8 cellular contexts compared by ENCODE assay signal in genomic region chr12:68932701-68933563, GRCh38. TPM values are rescaled to one million over a fixed set of nuclear protein-coding genes. Genes with fewer than 3 reads are reported as not detected.
A peak's percentile ranks its signal among the peaks of the same experiment; 100 is the strongest.
DNase-seq lines count a peak whose midpoint lies in the region; ATAC-seq and TF ChIP-seq lines count a peak whose summit lies in the region.

Gene CPM (minus strand): TSS chr12:68933171. CDS start chr12:68932837, 334 bp downstream.

- peak within 1 kb of the TSS; percentile 56 for H3K4me2 ChIP-seq in Karpas-422 (ENCODE audit: low read depth, low read length, poor library complexity, severe bottlenecking)

- no peaks in the 10 kb centered on the region for H4K20me1 ChIP-seq in Karpas-422 (ENCODE audit: insufficient read depth, low read depth, low read length)

- H3K27ac ChIP-seq in Karpas-422 (ENCODE audit: low read length) (no peak within 1 kb of the TSS), gastrocnemius medialis (peak within 1 kb of the TSS in 3 of 4 donors; percentile 65 to 72 (median 66))

- no peaks in the 10 kb centered on the region for H3K79me2 ChIP-seq in Karpas-422 (ENCODE audit: low read length)

- TF ChIP-seq POLR2A in gastrocnemius medialis (IDR thresholded peaks at IDR 0.05), result peak; percentile 67 to 88

- H3K9me3 ChIP-seq in Karpas-422 (ENCODE audit: low read length) (no peaks in the 10 kb centered on the region), iPS-15b (ENCODE audit: control insufficient read depth, insufficient read depth, low read length) (no peaks in the 10 kb centered on the region), gastrocnemius medialis (no peaks in the 10 kb centered on the region)

- no peak for TF ChIP-seq CTCF in gastrocnemius medialis (IDR thresholded peaks at IDR 0.05 in 4 of 5, conservative IDR thresholded peaks at IDR 0.05 in 1 of 5)

- no peaks in the 10 kb centered on the region for H3K36me3 ChIP-seq in Karpas-422 (ENCODE audit: insufficient read depth, low read length)
- H3K36me3 ChIP-seq in iPS-15b (ENCODE audit: control insufficient read depth, insufficient read depth, low read length), result no peaks in the 10 kb centered on the region
- no peaks in the 10 kb centered on the region for H3K36me3 ChIP-seq in gastrocnemius medialis

- peak; percentile 66 for DNase-seq in EL
- no peak for DNase-seq in Karpas-422
- DNase-seq in T1000 (lab: John Stamatoyannopoulos, UW), result peak; percentile 100
- peak; percentile 85 for DNase-seq in astrocyte of the hippocampus (ENCODE audit: low read depth, low spot score)
- peak; percentile 24 to 38 for DNase-seq in gastrocnemius medialis
- no peak for DNase-seq in NCI-H446 treated with DMSO at 0.1 percent for 48 hours (lab: John Stamatoyannopoulos, UW)

- no peak within 1 kb of the TSS for H2AFZ ChIP-seq in Karpas-422 (ENCODE audit: low read length)

- intact Hi-C loops in gastrocnemius medialis (cut with DNase I; ENCODE audit: low total_unique reads), result no loop called here

- H3K9me2 ChIP-seq in Karpas-422 (replicated peaks; ENCODE audit: insufficient read depth, low read length), result no peaks in the 10 kb centered on the region

- in situ Hi-C loops in gastrocnemius medialis (cut with MboI; ENCODE audit: low sequenced_read_pairs in 4 of 4), result no loop called here

- H3K9ac ChIP-seq in Karpas-422 (ENCODE audit: low read length) (no peak within 1 kb of the TSS), iPS-15b (ENCODE audit: low read depth, low read length) (no peak within 1 kb of the TSS)

- no peaks in the 10 kb centered on the region for H3K27me3 ChIP-seq in Karpas-422 (ENCODE audit: low read length)
- peaks cover 43% of the 10 kb centered on the region for H3K27me3 ChIP-seq in iPS-15b (ENCODE audit: control insufficient read depth, insufficient read depth, low read length)
- peaks cover 0 to 10% (median 0%) of the 10 kb centered on the region in 3 donors for H3K27me3 ChIP-seq in gastrocnemius medialis

- peaks cover 10% of the 10 kb centered on the region for H3K4me1 ChIP-seq in Karpas-422 (ENCODE audit: low read length)
- peaks cover 3% of the 10 kb centered on the region for H3K4me1 ChIP-seq in iPS-15b (ENCODE audit: control insufficient read depth, insufficient read depth, low read length)
- peaks cover 3% of the 10 kb centered on the region in 2 donors for H3K4me1 ChIP-seq in gastrocnemius medialis

- H3K4me3 ChIP-seq in Karpas-422 (ENCODE audit: low read length), result peak within 1 kb of the TSS; percentile 29; the same call in 1 of the 2 replicates
- peak within 1 kb of the TSS; percentile 80 for H3K4me3 ChIP-seq in iPS-15b (ENCODE audit: low read depth, low read length)
- H3K4me3 ChIP-seq in gastrocnemius medialis, result peak within 1 kb of the TSS; percentile 59 to 70 (median 64)

- ATAC-seq in GM21619 (IDR thresholded peaks at IDR 0.05; ENCODE audit: unreplicated experiment), result peak; percentile 97
- ATAC-seq in gastrocnemius medialis, result peak; percentile 77 to 87

RNA-seq across cellular contexts. Expression of gene CPM, which starts in this region (rescaled TPM):
- total RNA-seq in Karpas-422 (2014; rRNA removed; shearing (Covaris generic); ENCODE audit: low replicate concordance), result 0.04 TPM in 1 of 2 replicates, not detected in the other
- 10 to 100 TPM; 12.9 to 78.4 (median 18.6) TPM for total RNA-seq in gastrocnemius medialis

Comparison
In these comparisons a context has a peak if more than half of its experiments do, and no peak if none do; other contexts are left out.
1. RNA of gene CPM (total RNA-seq): 12.9 to 78.4 TPM in gastrocnemius medialis; 0.04 TPM in Karpas-422; every median in the first group is over 10 times any median in the second.
2. DNase-seq: peak in EL (single experiment), T1000 (single experiment), astrocyte of the hippocampus (single experiment) and gastrocnemius medialis (2 of 2); none in Karpas-422 (single experiment) and NCI-H446 treated with DMSO at 0.1 percent for 48 hours (single experiment).
3. H3K4me3 ChIP-seq: peak in every context shown above with its lines; median percentile 80 in iPS-15b; 64 in gastrocnemius medialis; 29 in Karpas-422.